Comparison of ENCODE assay signal across 8 cellular contexts in genomic region chr10:101061814-101062230, GRCh38. TPM values are rescaled to one million over a fixed set of nuclear protein-coding genes. Genes with fewer than 3 reads are reported as not detected.
A peak's percentile ranks its signal among the peaks of the same experiment; 100 is the strongest.
DNase-seq lines count a peak whose midpoint lies in the region; ATAC-seq, FAIRE-seq and TF ChIP-seq lines count a peak whose summit lies in the region.

TSS of gene KAZALD1 (plus strand) at chr10:101061989. CDS start at chr10:101062593, 604 bp downstream.

- H3K9ac ChIP-seq in SK-N-SH, result peak within 1 kb of the TSS; percentile 99
- H3K9ac ChIP-seq in kidney (ENCODE audit: low read length in 2 of 2), result peak within 1 kb of the TSS; percentile 95 to 99

- TF ChIP-seq EP300 in SK-N-SH (IDR thresholded peaks at IDR 0.05; ENCODE audit: borderline replicate concordance in 1 of 2, low read depth in 1 of 2, low read length in 1 of 2), result no peak

- peak within 1 kb of the TSS; percentile 94 for H3K4me2 ChIP-seq in SK-N-SH

- H3K4me3 ChIP-seq in SK-N-SH (ENCODE audit: low read depth in 2 of 2, low read length in 1 of 2) (peak within 1 kb of the TSS; percentile 83 to 100), kidney (ENCODE audit: low read length in 2 of 2) (peak within 1 kb of the TSS; percentile 98), testis (peak within 1 kb of the TSS; percentile 74 to 94)

- H3K27ac Mint-ChIP-seq in activated naive CD8-positive, alpha-beta T cell treated with anti-CD3 and anti-CD28 coated beads, Interleukin-2, amount 10 ng/mL, durations not matched to agents 7 days and 5 days, result peak within 1 kb of the TSS; percentile 82

- CTCF ChIA-PET in SK-N-SH (lab: Yijun Ruan, JAX), result interaction anchor here (0.8 to 18.9 kb wide), 13 partner anchors 10 to 1052 kb away, joined by 3 to 234 read pairs (median 9); partner anchors contain the start of gene LZTS2

- no peak for TF ChIP-seq POLR2A in testis (IDR thresholded peaks at IDR 0.05)

- H3K36me3 Mint-ChIP-seq in activated naive CD8-positive, alpha-beta T cell treated with anti-CD3 and anti-CD28 coated beads, Interleukin-2, amount 10 ng/mL, durations not matched to agents 7 days and 5 days, result peaks cover 8% of the 10 kb centered on the region

- no peaks in the 10 kb centered on the region for H3K9me3 Mint-ChIP-seq in activated naive CD8-positive, alpha-beta T cell treated with anti-CD3 and anti-CD28 coated beads, Interleukin-2, amount 10 ng/mL, durations not matched to agents 7 days and 5 days

- no peaks in the 10 kb centered on the region for H4K20me1 ChIP-seq in SK-N-SH (ENCODE audit: insufficient read depth)

- 87% methylated on average over 22 of the region's 22 CpGs for WGBS in SK-N-SH (ENCODE audit: low lambda C conversion rate)
- WGBS in testis, 2 donors, result 20 to 22% methylated on average over 22 of the region's 22 CpGs

- POLR2A ChIA-PET in SK-N-SH (lab: Yijun Ruan, JAX), result no interaction called here
- POLR2A ChIA-PET in activated naive CD8-positive, alpha-beta T cell treated with anti-CD3 and anti-CD28 coated beads, Interleukin-2, amount 10 ng/mL, durations not matched to agents 7 days and 5 days (lab: Charles Lee), result interaction anchor here (0.6 to 2.0 kb wide), 4 partner anchors 12 to 65 kb away, joined by 3 to 11 read pairs (median 4); no protein-coding TSS in a partner anchor

- peaks cover 35% of the 10 kb centered on the region for H3K79me2 ChIP-seq in SK-N-SH (ENCODE audit: insufficient read depth)

- intact Hi-C loops in kidney (cut with DNase I), result no loop called here
- intact Hi-C loops in testis (cut with DNase I; ENCODE audit: low total_unique reads), result no loop called here

- H3K4me1 ChIP-seq in SK-N-SH (ENCODE audit: control insufficient read depth in 1 of 2, insufficient read depth in 2 of 2, low read depth in 1 of 2, low read length in 1 of 2) (peaks cover 19 to 37% of the 10 kb centered on the region in 2 experiments; a peak in 3 of 4 replicates), kidney (ENCODE audit: control insufficient read depth in 1 of 2, insufficient read depth in 1 of 2, low read depth in 1 of 2, low read length in 2 of 2) (peaks cover 4 to 24% of the 10 kb centered on the region in 2 donors), testis (peaks cover 37% of the 10 kb centered on the region)

- H3K4me3 Mint-ChIP-seq in activated naive CD8-positive, alpha-beta T cell treated with anti-CD3 and anti-CD28 coated beads, Interleukin-2, amount 10 ng/mL, durations not matched to agents 7 days and 5 days, result peak within 1 kb of the TSS; percentile 93

- no peak for FAIRE-seq in kidney (lab: Jason Lieb, UNC)
- no peak for FAIRE-seq in HTR-8/SVneo (lab: Jason Lieb, UNC)

- TF ChIP-seq RAD21 in SK-N-SH (IDR thresholded peaks at IDR 0.05; ENCODE audit: low read length), result no peak

- no peaks in the 10 kb centered on the region for H3K27me3 ChIP-seq in SK-N-SH (ENCODE audit: insufficient read depth)
- no peaks in the 10 kb centered on the region for H3K27me3 ChIP-seq in testis

- peaks cover 2% of the 10 kb centered on the region for H3F3A ChIP-seq in SK-N-SH (replicated peaks; ENCODE audit: insufficient read depth)

- peaks cover 42% of the 10 kb centered on the region for H3K4me1 Mint-ChIP-seq in activated naive CD8-positive, alpha-beta T cell treated with anti-CD3 and anti-CD28 coated beads, Interleukin-2, amount 10 ng/mL, durations not matched to agents 7 days and 5 days

- DNase-seq in SK-N-SH, result no peak
- DNase-seq in activated naive CD8-positive, alpha-beta T cell treated with anti-CD3 and anti-CD28 coated beads, Interleukin-2, amount 10 ng/mL, durations not matched to agents 7 days and 5 days, result peak; percentile 46
- no peak for DNase-seq in kidney
- no peak for DNase-seq in testis
- DNase-seq in HTR-8/SVneo (ENCODE audit: insufficient read length, low spot score), result no peak
- no peak for DNase-seq in anterior cingulate cortex (lab: John Stamatoyannopoulos, UW)

- H3K36me3 ChIP-seq in SK-N-SH (replicated peaks in 1 of 2; ENCODE audit: control insufficient read depth in 1 of 2, insufficient read depth in 2 of 2, low read length in 1 of 2) (no peaks in the 10 kb centered on the region), kidney (ENCODE audit: control insufficient read depth in 1 of 2, insufficient read depth in 2 of 2, low read length in 2 of 2) (no peaks in the 10 kb centered on the region), testis (ENCODE audit: low read depth, missing control alignments) (no peaks in the 10 kb centered on the region)

- peak within 1 kb of the TSS; percentile 97 to 98 for H3K27ac ChIP-seq in SK-N-SH (ENCODE audit: low read depth in 2 of 2, low read length in 1 of 2)
- peak within 1 kb of the TSS; percentile 100 for H3K27ac ChIP-seq in kidney (ENCODE audit: low read depth in 2 of 2, low read length in 2 of 2)
- peak within 1 kb of the TSS; percentile 99 for H3K27ac ChIP-seq in testis

- H3K9me3 ChIP-seq in SK-N-SH, result no peaks in the 10 kb centered on the region
- H3K9me3 ChIP-seq in kidney (ENCODE audit: control insufficient read depth in 1 of 2, low read length in 2 of 2), result no peaks in the 10 kb centered on the region
- no peaks in the 10 kb centered on the region for H3K9me3 ChIP-seq in testis

- H3K27me3 Mint-ChIP-seq in activated naive CD8-positive, alpha-beta T cell treated with anti-CD3 and anti-CD28 coated beads, Interleukin-2, amount 10 ng/mL, durations not matched to agents 7 days and 5 days, result peaks cover 42% of the 10 kb centered on the region

- H3K9me2 ChIP-seq in SK-N-SH, result no peaks in the 10 kb centered on the region

- TF ChIP-seq CTCF in SK-N-SH (IDR thresholded peaks at IDR 0.05), result no peak
- no peak for TF ChIP-seq CTCF in kidney (IDR thresholded peaks at IDR 0.05; ENCODE audit: borderline replicate concordance, extremely low read depth, insufficient read depth)
- TF ChIP-seq CTCF in testis (IDR thresholded peaks at IDR 0.05), result no peak

- H2AFZ ChIP-seq in SK-N-SH (ENCODE audit: low read depth), result peak within 1 kb of the TSS; percentile 97

- ATAC-seq in SK-N-SH treated with all-trans-retinoic acid at 6 μM for 48 hours (no peak), GM18861 (IDR thresholded peaks at IDR 0.05; ENCODE audit: unreplicated experiment) (no peak)
- ATAC-seq in activated naive CD8-positive, alpha-beta T cell treated with anti-CD3 and anti-CD28 coated beads, Interleukin-2, amount 10 ng/mL, durations not matched to agents 7 days and 5 days (ENCODE audit: low read depth), result no peak

TF ChIP-seq in SK-N-SH, 30 proteins besides CTCF, POLR2A, EP300 and RAD21:
- no peak for TF ChIP-seq MEF2A (IDR thresholded peaks at IDR 0.05; ENCODE audit: borderline replicate concordance, low read depth)
- TF ChIP-seq CHD2 (IDR thresholded peaks at IDR 0.05; ENCODE audit: low read length, partially characterized antibody), result no peak
- no peak for TF ChIP-seq MAX (IDR thresholded peaks at IDR 0.05; ENCODE audit: low read depth)
- no peak for TF ChIP-seq SMC3 (IDR thresholded peaks at IDR 0.05; ENCODE audit: low read depth, low read length)
- no peak for TF ChIP-seq POLR2AphosphoS5 (IDR thresholded peaks at IDR 0.05; ENCODE audit: low read depth, low read length)
- TF ChIP-seq USF2 (IDR thresholded peaks at IDR 0.05; ENCODE audit: borderline replicate concordance, low read depth, low read length), result no peak
- TF ChIP-seq EZH2phosphoT487 (IDR thresholded peaks at IDR 0.05; ENCODE audit: borderline replicate concordance, low read depth), result no peak
- TF ChIP-seq RFX5 (IDR thresholded peaks at IDR 0.05; ENCODE audit: low read length), result no peak
- TF ChIP-seq NRF1 (IDR thresholded peaks at IDR 0.05; ENCODE audit: low read depth, low read length), result no peak

TF ChIP-seq in SK-N-SH treated with all-trans-retinoic acid at 6 μM for 48 hours, 23 proteins besides CTCF, POLR2A, EP300 and RAD21:
- TF ChIP-seq ARNTL (CRISPR knock-in tag; IDR thresholded peaks at IDR 0.05; ENCODE audit: borderline replicate concordance, low read depth) (no peak), ZFP30 (CRISPR knock-in tag; IDR thresholded peaks at IDR 0.05) (no peak), PATZ1 (CRISPR knock-in tag; IDR thresholded peaks at IDR 0.05; ENCODE audit: borderline replicate concordance) (no peak), ZNF70 (CRISPR knock-in tag; IDR thresholded peaks at IDR 0.05) (no peak), SNAI2 (CRISPR knock-in tag; IDR thresholded peaks at IDR 0.05) (no peak), ZC3H10 (CRISPR knock-in tag; IDR thresholded peaks at IDR 0.05) (no peak)

RNA-seq across cellular contexts. Expression of gene KAZALD1, which starts in this region (rescaled TPM):
- polyA plus RNA-seq in SK-N-SH (2012; rRNA removed) (1.9 and 3.0 TPM in 2 replicates), kidney (ENCODE audit: insufficient read depth, low read depth, low replicate concordance) (9.7 TPM), testis (ENCODE audit: insufficient read depth, low read depth, low replicate concordance) (6.8 TPM)
- polyA plus RNA-seq in SK-N-SH (2012; cell fraction: cytosol; rRNA removed), result 0.84 and 1.4 TPM in 2 replicates
- polyA plus RNA-seq in SK-N-SH (2012; cell fraction: nucleus; rRNA removed), result 6.2 and 8.4 TPM in 2 replicates
- total RNA-seq in activated naive CD8-positive, alpha-beta T cell treated with anti-CD3 and anti-CD28 coated beads, Interleukin-2, amount 10 ng/mL, durations not matched to agents 7 days and 5 days, result not detected
- total RNA-seq in kidney (9.8 TPM), testis (10 to 100 TPM in 1 of 2 donors, 1 to 10 TPM in 1; 6.4 to 11.0 TPM)

Comparison
In these comparisons a context has a peak if more than half of its experiments do, and no peak if none do; other contexts are left out.
1. Peak in DNase-seq in activated naive CD8-positive, alpha-beta T cell treated with anti-CD3 and anti-CD28 coated beads, Interleukin-2, amount 10 ng/mL, durations not matched to agents 7 days and 5 days; RNA of the gene not detected or under 1 TPM.